In genomic region chr11:9573054-9573774, GRCh38 we compare ENCODE assay signal across 1 cellular context.
A peak's percentile ranks its signal among the peaks of the same experiment; 100 is the strongest.
TF ChIP-seq lines count a peak whose summit lies in the region.

TSS of gene WEE1 (plus strand) at chr11:9573670. CDS start at chr11:9573934, 264 bp downstream.

TF ChIP-seq in HepG2, 621 proteins besides CTCF, POLR2A, EP300 and RAD21 (continued from another document and continues in another):
- peak; percentile 77 for TF ChIP-seq YY1 (IDR thresholded peaks at IDR 0.05; ENCODE audit: insufficient read depth, insufficient replicate concordance, low read depth, low read length)
- no peak for TF ChIP-seq ZNF567 (CRISPR knock-in tag; IDR thresholded peaks at IDR 0.05; ENCODE audit: borderline replicate concordance)
- no peak for TF ChIP-seq PHB2 (IDR thresholded peaks at IDR 0.05; ENCODE audit: partially characterized antibody)
- TF ChIP-seq HCFC1 (IDR thresholded peaks at IDR 0.05; ENCODE audit: low read depth, low read length), result peak; percentile 1; the same call in 1 of the 2 replicates
- peak; percentile 67; the same call in 1 of the 2 replicates for TF ChIP-seq MED1 (CRISPR knock-in tag; IDR thresholded peaks at IDR 0.05)
- peak; percentile 85 for TF ChIP-seq ZMYM2 (CRISPR knock-in tag; IDR thresholded peaks at IDR 0.05)
- TF ChIP-seq, protein P1, sequence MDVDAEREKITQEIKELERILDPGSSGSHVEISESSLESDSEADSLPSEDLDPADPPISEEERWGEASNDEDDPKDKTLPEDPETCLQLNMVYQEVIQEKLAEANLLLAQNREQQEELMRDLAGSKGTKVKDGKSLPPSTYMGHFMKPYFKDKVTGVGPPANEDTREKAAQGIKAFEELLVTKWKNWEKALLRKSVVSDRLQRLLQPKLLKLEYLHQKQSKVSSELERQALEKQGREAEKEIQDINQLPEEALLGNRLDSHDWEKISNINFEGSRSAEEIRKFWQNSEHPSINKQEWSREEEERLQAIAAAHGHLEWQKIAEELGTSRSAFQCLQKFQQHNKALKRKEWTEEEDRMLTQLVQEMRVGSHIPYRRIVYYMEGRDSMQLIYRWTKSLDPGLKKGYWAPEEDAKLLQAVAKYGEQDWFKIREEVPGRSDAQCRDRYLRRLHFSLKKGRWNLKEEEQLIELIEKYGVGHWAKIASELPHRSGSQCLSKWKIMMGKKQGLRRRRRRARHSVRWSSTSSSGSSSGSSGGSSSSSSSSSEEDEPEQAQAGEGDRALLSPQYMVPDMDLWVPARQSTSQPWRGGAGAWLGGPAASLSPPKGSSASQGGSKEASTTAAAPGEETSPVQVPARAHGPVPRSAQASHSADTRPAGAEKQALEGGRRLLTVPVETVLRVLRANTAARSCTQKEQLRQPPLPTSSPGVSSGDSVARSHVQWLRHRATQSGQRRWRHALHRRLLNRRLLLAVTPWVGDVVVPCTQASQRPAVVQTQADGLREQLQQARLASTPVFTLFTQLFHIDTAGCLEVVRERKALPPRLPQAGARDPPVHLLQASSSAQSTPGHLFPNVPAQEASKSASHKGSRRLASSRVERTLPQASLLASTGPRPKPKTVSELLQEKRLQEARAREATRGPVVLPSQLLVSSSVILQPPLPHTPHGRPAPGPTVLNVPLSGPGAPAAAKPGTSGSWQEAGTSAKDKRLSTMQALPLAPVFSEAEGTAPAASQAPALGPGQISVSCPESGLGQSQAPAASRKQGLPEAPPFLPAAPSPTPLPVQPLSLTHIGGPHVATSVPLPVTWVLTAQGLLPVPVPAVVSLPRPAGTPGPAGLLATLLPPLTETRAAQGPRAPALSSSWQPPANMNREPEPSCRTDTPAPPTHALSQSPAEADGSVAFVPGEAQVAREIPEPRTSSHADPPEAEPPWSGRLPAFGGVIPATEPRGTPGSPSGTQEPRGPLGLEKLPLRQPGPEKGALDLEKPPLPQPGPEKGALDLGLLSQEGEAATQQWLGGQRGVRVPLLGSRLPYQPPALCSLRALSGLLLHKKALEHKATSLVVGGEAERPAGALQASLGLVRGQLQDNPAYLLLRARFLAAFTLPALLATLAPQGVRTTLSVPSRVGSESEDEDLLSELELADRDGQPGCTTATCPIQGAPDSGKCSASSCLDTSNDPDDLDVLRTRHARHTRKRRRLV (CRISPR knock-in tag; IDR thresholded peaks at IDR 0.05), result peak; percentile 89
- TF ChIP-seq JDP2 (CRISPR knock-in tag; IDR thresholded peaks at IDR 0.05; ENCODE audit: borderline replicate concordance), result peak; percentile 71; the same call in 1 of the 2 replicates
- peak; percentile 78 for TF ChIP-seq HNF4A (CRISPR knock-in tag; IDR thresholded peaks at IDR 0.05)
- TF ChIP-seq ZSCAN21 (CRISPR knock-in tag; IDR thresholded peaks at IDR 0.05; ENCODE audit: borderline replicate concordance), result peak; percentile 88
- TF ChIP-seq, protein P2, sequence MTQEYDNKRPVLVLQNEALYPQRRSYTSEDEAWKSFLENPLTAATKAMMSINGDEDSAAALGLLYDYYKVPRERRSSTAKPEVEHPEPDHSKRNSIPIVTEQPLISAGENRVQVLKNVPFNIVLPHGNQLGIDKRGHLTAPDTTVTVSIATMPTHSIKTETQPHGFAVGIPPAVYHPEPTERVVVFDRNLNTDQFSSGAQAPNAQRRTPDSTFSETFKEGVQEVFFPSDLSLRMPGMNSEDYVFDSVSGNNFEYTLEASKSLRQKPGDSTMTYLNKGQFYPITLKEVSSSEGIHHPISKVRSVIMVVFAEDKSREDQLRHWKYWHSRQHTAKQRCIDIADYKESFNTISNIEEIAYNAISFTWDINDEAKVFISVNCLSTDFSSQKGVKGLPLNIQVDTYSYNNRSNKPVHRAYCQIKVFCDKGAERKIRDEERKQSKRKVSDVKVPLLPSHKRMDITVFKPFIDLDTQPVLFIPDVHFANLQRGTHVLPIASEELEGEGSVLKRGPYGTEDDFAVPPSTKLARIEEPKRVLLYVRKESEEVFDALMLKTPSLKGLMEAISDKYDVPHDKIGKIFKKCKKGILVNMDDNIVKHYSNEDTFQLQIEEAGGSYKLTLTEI (CRISPR knock-in tag; conservative IDR thresholded peaks at IDR 0.05), result no peak
- TF ChIP-seq NCOR1 (IDR thresholded peaks at IDR 0.05; ENCODE audit: borderline replicate concordance, low read length), result peak; percentile 27; the same call in 1 of the 2 replicates
- TF ChIP-seq, protein P3, sequence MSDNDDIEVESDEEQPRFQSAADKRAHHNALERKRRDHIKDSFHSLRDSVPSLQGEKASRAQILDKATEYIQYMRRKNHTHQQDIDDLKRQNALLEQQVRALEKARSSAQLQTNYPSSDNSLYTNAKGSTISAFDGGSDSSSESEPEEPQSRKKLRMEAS (IDR thresholded peaks at IDR 0.05), result peak; percentile 70
- peak; percentile 97 for TF ChIP-seq ZNF430 (CRISPR knock-in tag; IDR thresholded peaks at IDR 0.05)
- TF ChIP-seq STAT5B (CRISPR knock-in tag; IDR thresholded peaks at IDR 0.05), result no peak
- peak; percentile 92 for TF ChIP-seq GABPB1 (CRISPR knock-in tag; IDR thresholded peaks at IDR 0.05)
- TF ChIP-seq AGO1 (IDR thresholded peaks at IDR 0.05; ENCODE audit: low read depth, low read length, poor library complexity, severe bottlenecking), result peak; percentile 54
- no peak for TF ChIP-seq ZNF83 (CRISPR knock-in tag; IDR thresholded peaks at IDR 0.05; ENCODE audit: borderline replicate concordance)
- no peak for TF ChIP-seq MTF2 (CRISPR knock-in tag; IDR thresholded peaks at IDR 0.05; ENCODE audit: borderline replicate concordance)
- TF ChIP-seq ZNF343 (CRISPR knock-in tag; IDR thresholded peaks at IDR 0.05), result peak; percentile 66; the same call in 1 of the 2 replicates
- TF ChIP-seq MIXL1 (CRISPR knock-in tag; IDR thresholded peaks at IDR 0.05), result no peak
- TF ChIP-seq, protein P4, sequence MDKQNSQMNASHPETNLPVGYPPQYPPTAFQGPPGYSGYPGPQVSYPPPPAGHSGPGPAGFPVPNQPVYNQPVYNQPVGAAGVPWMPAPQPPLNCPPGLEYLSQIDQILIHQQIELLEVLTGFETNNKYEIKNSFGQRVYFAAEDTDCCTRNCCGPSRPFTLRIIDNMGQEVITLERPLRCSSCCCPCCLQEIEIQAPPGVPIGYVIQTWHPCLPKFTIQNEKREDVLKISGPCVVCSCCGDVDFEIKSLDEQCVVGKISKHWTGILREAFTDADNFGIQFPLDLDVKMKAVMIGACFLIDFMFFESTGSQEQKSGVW (CRISPR knock-in tag; IDR thresholded peaks at IDR 0.05; ENCODE audit: borderline replicate concordance), result no peak
- peak; percentile 89 for TF ChIP-seq AGO2 (optimal IDR thresholded peaks at IDR 0.05; ENCODE audit: low read depth, low read length)
- no peak for TF ChIP-seq ZKSCAN1 (IDR thresholded peaks at IDR 0.05; ENCODE audit: low read length)
- TF ChIP-seq YEATS2 (CRISPR knock-in tag; IDR thresholded peaks at IDR 0.05; ENCODE audit: borderline replicate concordance), result peak; percentile 78; the same call in 1 of the 2 replicates
- no peak for TF ChIP-seq TBL1XR1 (IDR thresholded peaks at IDR 0.05; ENCODE audit: borderline replicate concordance, low read length, partially characterized antibody)
- TF ChIP-seq, protein P5, sequence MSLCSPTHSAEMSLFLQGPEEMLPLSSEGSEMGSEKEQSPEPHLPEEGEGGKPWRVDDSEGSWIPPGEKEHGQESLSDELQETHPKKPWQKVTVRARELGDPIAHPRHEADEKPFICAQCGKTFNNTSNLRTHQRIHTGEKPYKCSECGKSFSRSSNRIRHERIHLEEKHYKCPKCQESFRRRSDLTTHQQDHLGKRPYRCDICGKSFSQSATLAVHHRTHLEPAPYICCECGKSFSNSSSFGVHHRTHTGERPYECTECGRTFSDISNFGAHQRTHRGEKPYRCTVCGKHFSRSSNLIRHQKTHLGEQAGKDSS (CRISPR knock-in tag; IDR thresholded peaks at IDR 0.05; ENCODE audit: borderline replicate concordance, low read depth), result peak; percentile 84
- TF ChIP-seq, protein P6, sequence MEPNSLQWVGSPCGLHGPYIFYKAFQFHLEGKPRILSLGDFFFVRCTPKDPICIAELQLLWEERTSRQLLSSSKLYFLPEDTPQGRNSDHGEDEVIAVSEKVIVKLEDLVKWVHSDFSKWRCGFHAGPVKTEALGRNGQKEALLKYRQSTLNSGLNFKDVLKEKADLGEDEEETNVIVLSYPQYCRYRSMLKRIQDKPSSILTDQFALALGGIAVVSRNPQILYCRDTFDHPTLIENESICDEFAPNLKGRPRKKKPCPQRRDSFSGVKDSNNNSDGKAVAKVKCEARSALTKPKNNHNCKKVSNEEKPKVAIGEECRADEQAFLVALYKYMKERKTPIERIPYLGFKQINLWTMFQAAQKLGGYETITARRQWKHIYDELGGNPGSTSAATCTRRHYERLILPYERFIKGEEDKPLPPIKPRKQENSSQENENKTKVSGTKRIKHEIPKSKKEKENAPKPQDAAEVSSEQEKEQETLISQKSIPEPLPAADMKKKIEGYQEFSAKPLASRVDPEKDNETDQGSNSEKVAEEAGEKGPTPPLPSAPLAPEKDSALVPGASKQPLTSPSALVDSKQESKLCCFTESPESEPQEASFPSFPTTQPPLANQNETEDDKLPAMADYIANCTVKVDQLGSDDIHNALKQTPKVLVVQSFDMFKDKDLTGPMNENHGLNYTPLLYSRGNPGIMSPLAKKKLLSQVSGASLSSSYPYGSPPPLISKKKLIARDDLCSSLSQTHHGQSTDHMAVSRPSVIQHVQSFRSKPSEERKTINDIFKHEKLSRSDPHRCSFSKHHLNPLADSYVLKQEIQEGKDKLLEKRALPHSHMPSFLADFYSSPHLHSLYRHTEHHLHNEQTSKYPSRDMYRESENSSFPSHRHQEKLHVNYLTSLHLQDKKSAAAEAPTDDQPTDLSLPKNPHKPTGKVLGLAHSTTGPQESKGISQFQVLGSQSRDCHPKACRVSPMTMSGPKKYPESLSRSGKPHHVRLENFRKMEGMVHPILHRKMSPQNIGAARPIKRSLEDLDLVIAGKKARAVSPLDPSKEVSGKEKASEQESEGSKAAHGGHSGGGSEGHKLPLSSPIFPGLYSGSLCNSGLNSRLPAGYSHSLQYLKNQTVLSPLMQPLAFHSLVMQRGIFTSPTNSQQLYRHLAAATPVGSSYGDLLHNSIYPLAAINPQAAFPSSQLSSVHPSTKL (CRISPR knock-in tag; IDR thresholded peaks at IDR 0.05), result peak; percentile 33
- TF ChIP-seq ZNF674 (CRISPR knock-in tag; IDR thresholded peaks at IDR 0.05; ENCODE audit: low read depth), result no peak
- peak; percentile 49; the same call in 1 of the 2 replicates for TF ChIP-seq ZNF556 (CRISPR knock-in tag; IDR thresholded peaks at IDR 0.05; ENCODE audit: borderline replicate concordance)
- peak; percentile 17; the same call in 1 of the 2 replicates for TF ChIP-seq GTF3A (CRISPR knock-in tag; conservative IDR thresholded peaks at IDR 0.05)
- peak; percentile 90 for TF ChIP-seq POLR2G (IDR thresholded peaks at IDR 0.05; ENCODE audit: low read depth, low read length)
- TF ChIP-seq SRF (IDR thresholded peaks at IDR 0.05; ENCODE audit: low read depth, low read length), result peak; percentile 15; the same call in 1 of the 2 replicates
- TF ChIP-seq, protein P7, sequence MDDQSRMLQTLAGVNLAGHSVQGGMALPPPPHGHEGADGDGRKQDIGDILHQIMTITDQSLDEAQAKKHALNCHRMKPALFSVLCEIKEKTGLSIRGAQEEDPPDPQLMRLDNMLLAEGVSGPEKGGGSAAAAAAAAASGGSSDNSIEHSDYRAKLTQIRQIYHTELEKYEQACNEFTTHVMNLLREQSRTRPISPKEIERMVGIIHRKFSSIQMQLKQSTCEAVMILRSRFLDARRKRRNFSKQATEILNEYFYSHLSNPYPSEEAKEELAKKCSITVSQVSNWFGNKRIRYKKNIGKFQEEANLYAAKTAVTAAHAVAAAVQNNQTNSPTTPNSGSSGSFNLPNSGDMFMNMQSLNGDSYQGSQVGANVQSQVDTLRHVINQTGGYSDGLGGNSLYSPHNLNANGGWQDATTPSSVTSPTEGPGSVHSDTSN (CRISPR knock-in tag; IDR thresholded peaks at IDR 0.05; ENCODE audit: borderline replicate concordance), result no peak
- TF ChIP-seq PATZ1 (CRISPR knock-in tag; IDR thresholded peaks at IDR 0.05), result peak; percentile 87
- TF ChIP-seq ZNF414 (CRISPR knock-in tag; IDR thresholded peaks at IDR 0.05), result peak; percentile 61; the same call in 1 of the 2 replicates
- TF ChIP-seq ZNF513 (CRISPR knock-in tag; conservative IDR thresholded peaks at IDR 0.05), result no peak
- TF ChIP-seq ZNF547 (CRISPR knock-in tag; IDR thresholded peaks at IDR 0.05), result no peak; the same call in 1 of the 2 replicates
- TF ChIP-seq ZNF75D (CRISPR knock-in tag; IDR thresholded peaks at IDR 0.05; ENCODE audit: borderline replicate concordance), result no peak
- no peak for TF ChIP-seq ZNF546 (CRISPR knock-in tag; conservative IDR thresholded peaks at IDR 0.05)
- TF ChIP-seq ZNF570 (CRISPR knock-in tag; IDR thresholded peaks at IDR 0.05; ENCODE audit: borderline replicate concordance), result no peak
- peak; percentile 50; the same call in 1 of the 2 replicates for TF ChIP-seq ZFYVE20 (CRISPR knock-in tag; IDR thresholded peaks at IDR 0.05; ENCODE audit: borderline replicate concordance, low read depth)
- TF ChIP-seq ZNF891 (CRISPR knock-in tag; IDR thresholded peaks at IDR 0.05), result peak; percentile 85
